In genomic region chr3:71658131-71658530, GRCh38 we compare ENCODE assay signal across 9 cellular contexts.
DNase-seq lines count a peak whose midpoint lies in the region; ATAC-seq, FAIRE-seq and TF ChIP-seq lines count a peak whose summit lies in the region.
"Had no signal": no experiment of that assay in that cellular context is flagged by ENCODE, and none has a peak within 500 bp of the region (broad histone marks: within the 10 kb centered on the region; RNA-seq: fewer than 3 reads in every experiment).

No MANE protein-coding gene starts in this region.

- H3K27ac ChIP-seq in A549: no peak overlapping the region
- H3K27ac ChIP-seq in colonic mucosa: no peak overlapping the region
- H3K27ac ChIP-seq: cardiac muscle cell had no signal

- no peak overlapping the region for H3K9ac ChIP-seq in colonic mucosa (ENCODE audit: low read depth in 2 of 2, low read length in 2 of 2)

- H3K4me2 ChIP-seq in A549: 0 out of 3 replicates have a peak overlapping the region, but pooled peaks have one; percentile 12

- H3K4me3 ChIP-seq in A549 (no peak overlapping the region), colonic mucosa (no peak overlapping the region)
- H3K4me3 ChIP-seq: cardiac muscle cell had no signal

- H3K36me3 ChIP-seq in colonic mucosa: no peaks in the 10 kb centered on the region
- H3K36me3 ChIP-seq: cardiac muscle cell had no signal

- no peaks in the 10 kb centered on the region for H3K9me3 ChIP-seq in A549
- H3K9me3 ChIP-seq in colonic mucosa: no peaks in the 10 kb centered on the region

- intact Hi-C loops in colonic mucosa (cut with DNase I): loop anchor here (10.0 kb wide), 2 partner anchors 53 to 1593 kb away; no protein-coding TSS in a partner anchor

- DNase-seq in A549 (ENCODE audit: low read depth in 1 of 2, low spot score in 1 of 2): peak in 1 of 2 experiments; percentile 28
- DNase-seq in NCI-H1694 (lab: John Stamatoyannopoulos, UW): peak; percentile 62
- DNase-seq in colonic mucosa: peak; percentile 21
- peak; percentile 82 to 96 for DNase-seq in lung microvascular endothelial cell (ENCODE audit: low read depth in 2 of 2)
- no peak for DNase-seq in naive thymus-derived CD8-positive, alpha-beta T cell
- DNase-seq in activated T-cell treated with anti-CD3 and anti-CD28 coated beads, Interleukin-2, amount 50 U/mL, for 4 hours: no peak

- no peaks in the 10 kb centered on the region for H3K27me3 ChIP-seq in colonic mucosa
- H3K27me3 ChIP-seq: cardiac muscle cell had no signal

- CTCF ChIA-PET in A549 (lab: Yijun Ruan, JAX): interaction anchor here (1.2 kb wide), 1 partner anchor 9 kb away, joined by 3 read pairs; no protein-coding TSS in a partner anchor

- POLR2A ChIA-PET in A549 (lab: Yijun Ruan, JAX): no interaction called here
- POLR2A ChIA-PET in naive thymus-derived CD8-positive, alpha-beta T cell (lab: Charles Lee): no interaction called here

- TF ChIP-seq CTCF in A549 (IDR thresholded peaks at IDR 0.05) (no peak), colonic mucosa (IDR thresholded peaks at IDR 0.05) (no peak)

- 23% methylated on average over 7 of the region's 7 CpGs for WGBS in A549 (ENCODE audit: missing lambda C conversion rate)

- no peak for TF ChIP-seq RAD21 in A549 (conservative IDR thresholded peaks at IDR 0.05 in 1 of 2, IDR thresholded peaks at IDR 0.05 in 1 of 2)

- TF ChIP-seq POLR2A in A549 (IDR thresholded peaks at IDR 0.05; ENCODE audit: low read length): no peak

- H3K4me3 Mint-ChIP-seq in naive thymus-derived CD8-positive, alpha-beta T cell: no peak overlapping the region
- no peak overlapping the region for H3K4me3 Mint-ChIP-seq in activated T-cell treated with anti-CD3 and anti-CD28 coated beads, Interleukin-2, amount 50 U/mL, for 4 hours

- ATAC-seq in A549 (peak in 1 of 2 experiments; percentile 39; a peak in 1 of 6 replicates), GM18520 (IDR thresholded peaks at IDR 0.05; ENCODE audit: unreplicated experiment) (no peak), HG02623 (IDR thresholded peaks at IDR 0.05; ENCODE audit: unreplicated experiment) (no peak)
- ATAC-seq in naive thymus-derived CD8-positive, alpha-beta T cell: no peak
- no peak for ATAC-seq in activated T-cell treated with anti-CD3 and anti-CD28 coated beads, Interleukin-2, amount 50 U/mL, for 4 hours

- no peaks in the 10 kb centered on the region for H3K9me3 Mint-ChIP-seq in naive thymus-derived CD8-positive, alpha-beta T cell
- no peaks in the 10 kb centered on the region for H3K9me3 Mint-ChIP-seq in activated T-cell treated with anti-CD3 and anti-CD28 coated beads, Interleukin-2, amount 50 U/mL, for 4 hours

- H3K4me1 Mint-ChIP-seq in naive thymus-derived CD8-positive, alpha-beta T cell: peaks cover 12 to 45% (median 35%) of the 10 kb centered on the region in 4 donors
- peaks cover 14% of the 10 kb centered on the region for H3K4me1 Mint-ChIP-seq in activated T-cell treated with anti-CD3 and anti-CD28 coated beads, Interleukin-2, amount 50 U/mL, for 4 hours (ENCODE audit: low read depth)

- no peak for TF ChIP-seq EP300 in A549 (IDR thresholded peaks at IDR 0.05)

- no peak for FAIRE-seq in A549 (lab: Jason Lieb, UNC)

- no peaks in the 10 kb centered on the region for H3K27me3 Mint-ChIP-seq in naive thymus-derived CD8-positive, alpha-beta T cell
- no peaks in the 10 kb centered on the region for H3K27me3 Mint-ChIP-seq in activated T-cell treated with anti-CD3 and anti-CD28 coated beads, Interleukin-2, amount 50 U/mL, for 4 hours (ENCODE audit: low read depth)

- H3K27ac Mint-ChIP-seq in naive thymus-derived CD8-positive, alpha-beta T cell: peak overlapping the region in 1 of 10 donors; percentile 11

- H3K4me1 ChIP-seq in A549: no peaks in the 10 kb centered on the region
- no peaks in the 10 kb centered on the region for H3K4me1 ChIP-seq in colonic mucosa

- no peaks in the 10 kb centered on the region for H3K36me3 Mint-ChIP-seq in naive thymus-derived CD8-positive, alpha-beta T cell
- peaks cover 19% of the 10 kb centered on the region for H3K36me3 Mint-ChIP-seq in activated T-cell treated with anti-CD3 and anti-CD28 coated beads, Interleukin-2, amount 50 U/mL, for 4 hours (ENCODE audit: insufficient read depth)

TF ChIP-seq in A549, 52 proteins besides CTCF, POLR2A, EP300 and RAD21:
- TF ChIP-seq KDM5A (IDR thresholded peaks at IDR 0.05) (no peak), KDM1A (IDR thresholded peaks at IDR 0.05; ENCODE audit: low read depth) (no peak), E2F6 (IDR thresholded peaks at IDR 0.05; ENCODE audit: borderline replicate concordance, low read depth) (no peak), PBX3 (IDR thresholded peaks at IDR 0.05) (no peak), SREBF2 (IDR thresholded peaks at IDR 0.05) (no peak), POLR2AphosphoS2 (conservative IDR thresholded peaks at IDR 0.05; ENCODE audit: low read length) (no peak)
TF ChIP-seq in A549: peak in this region for 0.

Comparison
In these comparisons a context has a peak if more than half of its experiments do, and no peak if none do; other contexts are left out.
1. DNase-seq: peak in NCI-H1694 (single experiment), colonic mucosa (single experiment) and lung microvascular endothelial cell (2 of 2); none in naive thymus-derived CD8-positive, alpha-beta T cell (0 of 10) and activated T-cell treated with anti-CD3 and anti-CD28 coated beads, Interleukin-2, amount 50 U/mL, for 4 hours (single experiment).